Comparison of ENCODE assay signal across 8 cellular contexts in genomic region chr17:46922804-46923635, GRCh38. TPM values are rescaled to one million over a fixed set of nuclear protein-coding genes. Genes with fewer than 3 reads are reported as not detected.
DNase-seq lines count a peak whose midpoint lies in the region; ATAC-seq and TF ChIP-seq lines count a peak whose summit lies in the region.

Gene GOSR2, plus strand, starts transcription at chr17:46923160. Its CDS starts 33 bp downstream, at chr17:46923193.

- H3K9me3 Mint-ChIP-seq in activated naive CD8-positive, alpha-beta T cell (ENCODE audit: low read depth): no peaks in the 10 kb centered on the region
- peaks cover 4% of the 10 kb centered on the region for H3K9me3 Mint-ChIP-seq in glutamatergic neuron (ENCODE audit: unreplicated experiment)

- intact Hi-C loops in ovary (cut with DNase I): no loop called here

- H3K36me3 Mint-ChIP-seq in activated naive CD8-positive, alpha-beta T cell: peaks cover 2% of the 10 kb centered on the region
- H3K36me3 Mint-ChIP-seq in glutamatergic neuron (ENCODE audit: unreplicated experiment): no peaks in the 10 kb centered on the region

- no peak for TF ChIP-seq CTCF in GM10248 (IDR thresholded peaks at IDR 0.05; ENCODE audit: control extremely low read depth, extremely low read depth, low read depth, missing control alignments)
- no peak for TF ChIP-seq CTCF in glutamatergic neuron (IDR thresholded peaks at IDR 0.05; ENCODE audit: partially characterized antibody, unreplicated experiment)
- TF ChIP-seq CTCF in ovary (IDR thresholded peaks at IDR 0.05): peak in 1 of 3 donors; percentile 17

- 0% methylated on average over 50 to 52 of the region's 52 CpGs for WGBS in ovary, 3 donors
- under 1% methylated on average over 52 of the region's 52 CpGs for WGBS in thymus

- H3K4me1 ChIP-seq in ovary (ENCODE audit: insufficient read depth): peaks cover under 1% of the 10 kb centered on the region
- H3K4me1 ChIP-seq in thymus (ENCODE audit: control insufficient read depth, insufficient read depth, low read length): peaks cover 2% of the 10 kb centered on the region

- CTCF ChIA-PET in GM10248 (lab: Yijun Ruan, JAX): no interaction called here

- H3K4me3 ChIP-seq in ovary (peak within 1 kb of the TSS; percentile 72), thymus (ENCODE audit: low read length) (peak within 1 kb of the TSS; percentile 72)

- no peak for TF ChIP-seq EP300 in ovary (IDR thresholded peaks at IDR 0.05)

- peak within 1 kb of the TSS; percentile 97 for H3K4me3 Mint-ChIP-seq in activated naive CD8-positive, alpha-beta T cell
- peak within 1 kb of the TSS; percentile 96 for H3K4me3 Mint-ChIP-seq in glutamatergic neuron (ENCODE audit: unreplicated experiment)

- no peaks in the 10 kb centered on the region for H3K27me3 Mint-ChIP-seq in activated naive CD8-positive, alpha-beta T cell
- peaks cover 1% of the 10 kb centered on the region for H3K27me3 Mint-ChIP-seq in glutamatergic neuron (ENCODE audit: unreplicated experiment)

- H3K9me3 ChIP-seq in ovary: no peaks in the 10 kb centered on the region
- no peaks in the 10 kb centered on the region for H3K9me3 ChIP-seq in thymus (ENCODE audit: control insufficient read depth)

- peak within 1 kb of the TSS; percentile 100 for H3K27ac Mint-ChIP-seq in activated naive CD8-positive, alpha-beta T cell
- peak within 1 kb of the TSS; percentile 100 for H3K27ac Mint-ChIP-seq in glutamatergic neuron (ENCODE audit: unreplicated experiment)

- TF ChIP-seq POLR2A in ovary (IDR thresholded peaks at IDR 0.05): peak; percentile 81

- ATAC-seq in HG02610 (IDR thresholded peaks at IDR 0.05; ENCODE audit: unreplicated experiment): peak; percentile 85

- POLR2A ChIA-PET in GM10248 (lab: Yijun Ruan, JAX): no interaction called here

- DNase-seq in GM10248 (ENCODE audit: extremely low spot score) (peak; percentile 95), NCI-H1092 treated with DMSO at 0.1 percent for 48 hours (lab: John Stamatoyannopoulos, UW) (peak; percentile 95), SKM-1 treated with dmso at 0.1 percent for 144 hours (lab: John Stamatoyannopoulos, UW; ENCODE audit: unreplicated experiment) (peak; percentile 98), glutamatergic neuron (peak; percentile 92), ovary (peak; percentile 78 to 94 (median 90))

- peak within 1 kb of the TSS; percentile 68 to 97 for H3K27ac ChIP-seq in ovary
- H3K27ac ChIP-seq in thymus (ENCODE audit: low read depth): peak within 1 kb of the TSS; percentile 97

- H3K36me3 ChIP-seq in ovary (no peaks in the 10 kb centered on the region), thymus (ENCODE audit: control insufficient read depth, insufficient read depth) (no peaks in the 10 kb centered on the region)

- no peaks in the 10 kb centered on the region for H3K27me3 ChIP-seq in ovary
- H3K27me3 ChIP-seq in thymus (ENCODE audit: control insufficient read depth, insufficient read depth): no peaks in the 10 kb centered on the region

- H3K4me1 Mint-ChIP-seq in activated naive CD8-positive, alpha-beta T cell (ENCODE audit: low read depth): peaks cover 51% of the 10 kb centered on the region
- peaks cover 6% of the 10 kb centered on the region for H3K4me1 Mint-ChIP-seq in glutamatergic neuron (ENCODE audit: low read depth, unreplicated experiment)

RNA-seq across cellular contexts. Expression of gene GOSR2, which starts in this region (rescaled TPM):
- total RNA-seq in glutamatergic neuron (ENCODE audit: unreplicated experiment): 62.4 TPM
- 10 to 100 TPM; 29.9 to 79.3 (median 59.9) TPM for total RNA-seq in ovary
- polyA plus RNA-seq in ovary: 10 to 100 TPM; 24.2 to 53.1 TPM
- 27.5 TPM for polyA plus RNA-seq in thymus

Comparison
In these comparisons a context has a peak if more than half of its experiments do, and no peak if none do; other contexts are left out.
1. Peak in every context shown above with its lines: DNase-seq, ATAC-seq, H3K4me3 ChIP-seq and H3K27ac ChIP-seq.